Comparison of ENCODE assay signal across 13 cellular contexts in genomic region chr3:154294016-154294415, GRCh38. TPM values are rescaled to one million over a fixed set of nuclear protein-coding genes. Genes with fewer than 3 reads are reported as not detected.
DNase-seq lines count a peak whose midpoint lies in the region; ATAC-seq and TF ChIP-seq lines count a peak whose summit lies in the region.
"Had no signal": no experiment of that assay in that cellular context is flagged by ENCODE, and none has a peak within 500 bp of the region (broad histone marks: within the 10 kb centered on the region; RNA-seq: fewer than 3 reads in every experiment).

No MANE protein-coding gene starts in this region.

- DNase-seq in CD4-positive, CD25-positive, alpha-beta regulatory T cell, result no peak
- DNase-seq in Calu3 (no peak), medulla oblongata (ENCODE audit: extremely low spot score) (peak; percentile 54), pons (ENCODE audit: low spot score) (peak; percentile 81), inferior parietal cortex (ENCODE audit: extremely low spot score) (no peak), endodermal cell (no peak)
- DNase-seq: ACHN; CD4-positive, alpha-beta T cell; COR-L47; GM23248 had no signal

- H3K4me1 ChIP-seq in CD4-positive, CD25-positive, alpha-beta regulatory T cell (ENCODE audit: control insufficient read depth, insufficient read depth, low read length, poor library complexity, severe bottlenecking), result no peaks in the 10 kb centered on the region
- no peaks in the 10 kb centered on the region for H3K4me1 ChIP-seq in endodermal cell (ENCODE audit: control insufficient read depth, insufficient read depth, low read length)
- H3K4me1 ChIP-seq: BLaER1 treated with 17β-estradiol and CSF1 and Interleukin-3, amounts not matched to agents 10 nM and 100 nM had no signal

- H3K27me3 ChIP-seq in CD4-positive, CD25-positive, alpha-beta regulatory T cell (ENCODE audit: control insufficient read depth, insufficient read depth, low read length), result no peaks in the 10 kb centered on the region
- no peaks in the 10 kb centered on the region for H3K27me3 ChIP-seq in endodermal cell (ENCODE audit: control insufficient read depth, insufficient read depth, low read length, poor library complexity, severe bottlenecking)
- H3K27me3 ChIP-seq: BLaER1 treated with 17β-estradiol and CSF1 and Interleukin-3, amounts not matched to agents 10 nM and 100 nM had no signal

- peaks cover 0 to 11% (median 4%) of the 10 kb centered on the region in 4 donors for H3K4me1 Mint-ChIP-seq in CD4-positive, CD25-positive, alpha-beta regulatory T cell
- H3K4me1 Mint-ChIP-seq in Calu3 (ENCODE audit: low read depth, unreplicated experiment) (no peaks in the 10 kb centered on the region), endodermal cell (no peaks in the 10 kb centered on the region)

- H3K9ac ChIP-seq in endodermal cell (ENCODE audit: extremely low read depth, low read length, poor library complexity, severe bottlenecking), result no peak overlapping the region
- H3K9ac ChIP-seq: BLaER1 treated with 17β-estradiol and CSF1 and Interleukin-3, amounts not matched to agents 10 nM and 100 nM; GM23248 had no signal

- TF ChIP-seq CTCF in Calu3 (IDR thresholded peaks at IDR 0.05; ENCODE audit: unreplicated experiment) (no peak), endodermal cell (conservative IDR thresholded peaks at IDR 0.05) (no peak)

- no peak overlapping the region for H3K4me3 ChIP-seq in CD4-positive, CD25-positive, alpha-beta regulatory T cell (ENCODE audit: low read depth, low read length)
- H3K4me3 ChIP-seq in endodermal cell (ENCODE audit: low read length), result no peak overlapping the region
- H3K4me3 ChIP-seq: BLaER1 treated with 17β-estradiol and CSF1 and Interleukin-3, amounts not matched to agents 10 nM and 100 nM; GM23248 had no signal

- BruUV-seq in Calu3 (replicated peaks; lab: Mats Ljungman, UMichigan), result no TSS peak

- peaks cover 84% of the 10 kb centered on the region for H3K36me3 ChIP-seq in CD4-positive, CD25-positive, alpha-beta regulatory T cell (ENCODE audit: control insufficient read depth, insufficient read depth, low read length)
- H3K36me3 ChIP-seq in endodermal cell (ENCODE audit: control insufficient read depth, insufficient read depth, low read length), result peaks cover 84% of the 10 kb centered on the region

- H3K27ac ChIP-seq in CD4-positive, CD25-positive, alpha-beta regulatory T cell (ENCODE audit: insufficient read depth, low read length, poor library complexity, severe bottlenecking), result no peak overlapping the region
- no peak overlapping the region for H3K27ac ChIP-seq in endodermal cell (ENCODE audit: low read depth, low read length)
- H3K27ac ChIP-seq: BLaER1 treated with 17β-estradiol and CSF1 and Interleukin-3, amounts not matched to agents 10 nM and 100 nM; GM23248 had no signal

- CTCF ChIA-PET in Calu3 (lab: Charles Lee), result no interaction called here

- H3K4me3 Mint-ChIP-seq in CD4-positive, CD25-positive, alpha-beta regulatory T cell, result no peak overlapping the region
- H3K4me3 Mint-ChIP-seq in Calu3 (ENCODE audit: low read depth, unreplicated experiment) (no peak overlapping the region), endodermal cell (no peak overlapping the region)
- H3K4me3 Mint-ChIP-seq: CD4-positive, alpha-beta T cell had no signal

- H3K9me3 Mint-ChIP-seq in CD4-positive, CD25-positive, alpha-beta regulatory T cell, result no peaks in the 10 kb centered on the region
- H3K9me3 Mint-ChIP-seq in Calu3 (ENCODE audit: low read depth, unreplicated experiment) (no peaks in the 10 kb centered on the region), endodermal cell (no peaks in the 10 kb centered on the region)
- H3K9me3 Mint-ChIP-seq: CD4-positive, alpha-beta T cell had no signal

- 100% methylated on average over 2 of the region's 2 CpGs; no CpG with 5 or more reads in 1 of the 2 experiments for whole genome bisulfite sequencing in endodermal cell (ENCODE audit: insufficient coverage in 1 of 2, insufficient read length in 1 of 2), 2 experiments

- ATAC-seq in CD4-positive, CD25-positive, alpha-beta regulatory T cell (ENCODE audit: low read depth in 2 of 2), result no peak
- ATAC-seq in HG02588 (IDR thresholded peaks at IDR 0.05; ENCODE audit: unreplicated experiment), result no peak
- ATAC-seq: HCT116 had no signal

- no peaks in the 10 kb centered on the region for H3K27me3 Mint-ChIP-seq in CD4-positive, CD25-positive, alpha-beta regulatory T cell
- H3K27me3 Mint-ChIP-seq in Calu3 (ENCODE audit: unreplicated experiment) (no peaks in the 10 kb centered on the region), endodermal cell (ENCODE audit: insufficient read depth) (no peaks in the 10 kb centered on the region)
- H3K27me3 Mint-ChIP-seq: CD4-positive, alpha-beta T cell had no signal

- intact Hi-C loops in Calu3 (cut with micrococcal nuclease; ENCODE audit: unreplicated experiment), result no loop called here

- H3K36me3 Mint-ChIP-seq in CD4-positive, CD25-positive, alpha-beta regulatory T cell, result peaks cover 47% of the 10 kb centered on the region
- peaks cover 48% of the 10 kb centered on the region for H3K36me3 Mint-ChIP-seq in Calu3 (ENCODE audit: insufficient read depth, unreplicated experiment)
- H3K36me3 Mint-ChIP-seq in endodermal cell (ENCODE audit: low read depth), result peaks cover 78% of the 10 kb centered on the region

- H3K9me3 ChIP-seq in CD4-positive, CD25-positive, alpha-beta regulatory T cell (ENCODE audit: control insufficient read depth in 2 of 2, low read length in 2 of 2), result no peaks in the 10 kb centered on the region
- no peaks in the 10 kb centered on the region for H3K9me3 ChIP-seq in endodermal cell (ENCODE audit: control insufficient read depth, low read length)
- H3K9me3 ChIP-seq: BLaER1 treated with 17β-estradiol and CSF1 and Interleukin-3, amounts not matched to agents 10 nM and 100 nM had no signal

- peak overlapping the region in 2 of 3 donors; percentile 4 to 9 for H3K27ac Mint-ChIP-seq in CD4-positive, CD25-positive, alpha-beta regulatory T cell
- peak overlapping the region; percentile 12 for H3K27ac Mint-ChIP-seq in Calu3 (ENCODE audit: unreplicated experiment)
- H3K27ac Mint-ChIP-seq in endodermal cell, result no peak overlapping the region
- H3K27ac Mint-ChIP-seq: CD4-positive, alpha-beta T cell had no signal

RNA-seq across cellular contexts. Expression of gene DHX36, which starts 30.3 kb away (rescaled TPM):
- 121 TPM for total RNA-seq in CD4-positive, CD25-positive, alpha-beta regulatory T cell
- polyA plus RNA-seq in CD4-positive, CD25-positive, alpha-beta regulatory T cell, result 10 to 100 TPM; 11.6 to 22.6 (median 15.9) TPM
- 127 and 134 TPM in 2 replicates for total RNA-seq in Calu3 (2022)
- 10 to 100 TPM; 90.0 to 97.3 TPM for total RNA-seq in endodermal cell
- 101 TPM for polyA plus RNA-seq in endodermal cell (2013, experiment 1 of 2)
- polyA plus RNA-seq in endodermal cell (2013, experiment 2 of 2), result 91.5 TPM

Comparison
In these comparisons a context has a peak if more than half of its experiments do, and no peak if none do; other contexts are left out.
1. DNase-seq: peak in medulla oblongata (single experiment) and pons (single experiment); none in CD4-positive, CD25-positive, alpha-beta regulatory T cell (0 of 3), Calu3 (single experiment), inferior parietal cortex (single experiment) and endodermal cell (single experiment).